In the genomic region with DNA sequence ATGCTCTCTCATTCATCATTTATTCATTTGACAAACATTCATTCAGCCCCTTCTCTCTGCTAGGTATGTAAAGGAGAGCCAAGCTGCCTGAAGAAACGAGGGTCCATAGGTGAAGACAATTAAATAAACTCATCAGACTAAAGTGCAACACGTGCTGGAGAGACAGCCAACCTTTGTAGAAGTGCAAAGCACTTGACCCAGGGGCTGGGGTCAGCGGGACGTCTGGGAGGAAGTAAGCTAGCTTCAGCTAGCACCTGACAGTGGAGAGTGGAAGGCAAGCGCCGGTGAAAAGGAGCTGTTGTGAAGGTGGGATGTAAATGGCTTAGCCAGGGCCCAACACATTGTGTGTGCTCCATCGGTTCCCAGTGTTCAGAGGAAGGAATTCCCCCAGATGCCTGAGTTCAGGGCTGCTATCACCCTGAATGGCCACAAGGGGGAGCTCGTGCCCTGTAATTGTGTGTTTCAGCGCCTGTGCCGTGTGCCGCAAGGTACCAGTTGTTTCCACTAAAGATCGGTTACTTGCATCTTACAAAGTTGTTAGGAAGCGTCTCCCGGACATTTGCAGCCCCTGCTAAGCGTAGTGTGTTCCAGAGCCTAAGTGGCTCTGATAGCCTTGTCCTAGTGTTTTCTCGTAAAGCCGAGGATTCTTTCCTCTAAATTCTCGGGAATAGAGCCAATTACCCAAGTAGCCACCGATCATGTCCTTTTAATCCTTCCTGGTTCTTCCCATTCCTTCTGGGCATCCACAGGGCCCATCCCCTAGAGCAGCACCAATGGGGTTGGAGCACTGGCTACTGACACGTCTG, we compare ENCODE assay signal across 8 cellular contexts. TPM values are rescaled to one million over a fixed set of nuclear protein-coding genes. Genes with fewer than 3 reads are reported as not detected.
DNase-seq lines count a peak whose midpoint lies in the region; ATAC-seq and TF ChIP-seq lines count a peak whose summit lies in the region.

No MANE protein-coding gene starts in this region.

- no peak overlapping the region for H3K27ac Mint-ChIP-seq in central memory CD8-positive, alpha-beta T cell (ENCODE audit: low read depth)

- ATAC-seq in central memory CD8-positive, alpha-beta T cell (replicated peaks; ENCODE audit: extremely low read depth, poor library complexity, severe bottlenecking): peak; percentile 76
- ATAC-seq in GM19452 (IDR thresholded peaks at IDR 0.05; ENCODE audit: unreplicated experiment): no peak

- POLR2A ChIA-PET in AG04449 (lab: Yijun Ruan, JAX): no interaction called here

- H3K27me3 Mint-ChIP-seq in central memory CD8-positive, alpha-beta T cell: peaks cover 98% of the 10 kb centered on the region

- H3K27me3 ChIP-seq in kidney epithelial cell (ENCODE audit: control insufficient read depth, insufficient read depth, low read length): peaks cover 39% of the 10 kb centered on the region

- peak overlapping the region; percentile 51 for H3K4me3 ChIP-seq in AG04449 (ENCODE audit: low read depth, low read length)
- H3K4me3 ChIP-seq in kidney epithelial cell (ENCODE audit: low read depth, low read length): no peak overlapping the region

- no peaks in the 10 kb centered on the region for H3K36me3 Mint-ChIP-seq in central memory CD8-positive, alpha-beta T cell (ENCODE audit: insufficient read depth)

- no peak overlapping the region for H3K4me3 Mint-ChIP-seq in central memory CD8-positive, alpha-beta T cell

- CTCF ChIA-PET in AG04449 (lab: Yijun Ruan, JAX): interaction anchor here (0.6 to 2.6 kb wide), 26 partner anchors 9 to 911 kb away, joined by 3 to 26 read pairs (median 3); a partner anchor contains a TSS

- peaks cover 13% of the 10 kb centered on the region for H3K4me1 Mint-ChIP-seq in central memory CD8-positive, alpha-beta T cell

- no peaks in the 10 kb centered on the region for H3K36me3 ChIP-seq in kidney epithelial cell (ENCODE audit: control insufficient read depth, insufficient read depth, low read length)

- no peak for DNase-seq in AG04449 (ENCODE audit: low read depth, low spot score)
- peak; percentile 58 for DNase-seq in GM19238 (ENCODE audit: insufficient read length, low spot score)
- peak; percentile 57 for DNase-seq in NCI-H2196 (lab: John Stamatoyannopoulos, UW; ENCODE audit: unreplicated experiment)
- DNase-seq in activated CD4-positive, CD25-positive, alpha-beta regulatory T cell treated with anti-CD3 and anti-CD28 coated beads, Interleukin-2, amount 50 U/mL, for 16 hours (ENCODE audit: low read depth, low spot score): peak; percentile 57
- peak; percentile 53 to 58 for DNase-seq in central memory CD8-positive, alpha-beta T cell (ENCODE audit: low spot score in 2 of 2)
- peak; percentile 10 for DNase-seq in kidney epithelial cell (ENCODE audit: low read depth)
- DNase-seq in stimulated activated CD4-positive, alpha-beta T cell treated with anti-CD3 and anti-CD28 coated beads, Interleukin-1b, Interleukin-23, amount 100 ng/mL, for 4 hours (ENCODE audit: low read depth in 2 of 2): peak; percentile 54 to 68

- TF ChIP-seq CTCF in AG04449 (IDR thresholded peaks at IDR 0.05; ENCODE audit: insufficient read depth, low read length, missing control alignments): peak; percentile 94
- peak; percentile 94 for TF ChIP-seq CTCF in kidney epithelial cell (IDR thresholded peaks at IDR 0.05; ENCODE audit: insufficient read depth, low read length, poor library complexity, severe bottlenecking)

- no peaks in the 10 kb centered on the region for H3K9me3 Mint-ChIP-seq in central memory CD8-positive, alpha-beta T cell

RNA-seq across cellular contexts. Expression of a gene that starts 30.6 kb away (rescaled TPM):
- total RNA-seq in kidney epithelial cell: not detected in 2 replicates
